ENCODE assay signal across 9 cellular contexts in genomic region chr5:169945831-169946261, GRCh38. TPM values are rescaled to one million over a fixed set of nuclear protein-coding genes. Genes with fewer than 3 reads are reported as not detected.
DNase-seq lines count a peak whose midpoint lies in the region; ATAC-seq and TF ChIP-seq lines count a peak whose summit lies in the region.
"Had no signal": no experiment of that assay in that cellular context is flagged by ENCODE, and none has a peak within 500 bp of the region (broad histone marks: within the 10 kb centered on the region; RNA-seq: fewer than 3 reads in every experiment).

No MANE protein-coding gene starts in this region.

- H3K9ac ChIP-seq in smooth muscle cell (ENCODE audit: low read depth), result no peak overlapping the region

- H3K27ac ChIP-seq in angular gyrus (ENCODE audit: low read depth, low read length) (peak overlapping the region; percentile 26), smooth muscle cell (ENCODE audit: low read depth) (peak overlapping the region; percentile 6)

- ATAC-seq in HG02884 (IDR thresholded peaks at IDR 0.05; ENCODE audit: unreplicated experiment), result no peak
- ATAC-seq: HCT116 had no signal

- no peaks in the 10 kb centered on the region for H3K9me3 ChIP-seq in smooth muscle cell (replicated peaks; ENCODE audit: low read depth)

- no peaks in the 10 kb centered on the region for H3F3A ChIP-seq in smooth muscle cell (ENCODE audit: low read depth)

- H3K27me3 ChIP-seq in smooth muscle cell (ENCODE audit: low read depth), result no peaks in the 10 kb centered on the region

- 47% methylated on average over 3 of the region's 3 CpGs for WGBS in smooth muscle cell (ENCODE audit: low lambda C conversion rate)

- DNase-seq in HFF-Myc (ENCODE audit: extremely low read depth, low read depth) (peak; percentile 59), hippocampal formation (lab: John Stamatoyannopoulos, UW) (peak; percentile 43 to 46), smooth muscle cell (lab: John Stamatoyannopoulos, UW; ENCODE audit: unreplicated experiment) (peak; percentile 21), HuH-7.5 (ENCODE audit: low spot score) (no peak), NCI-H748 (lab: John Stamatoyannopoulos, UW; ENCODE audit: unreplicated experiment) (no peak), RKO (ENCODE audit: low spot score) (no peak)

- no peaks in the 10 kb centered on the region for H3K79me2 ChIP-seq in smooth muscle cell (ENCODE audit: low read depth)

- H3K4me1 ChIP-seq in smooth muscle cell (ENCODE audit: low read depth), result peaks cover 8% of the 10 kb centered on the region

- TF ChIP-seq CTCF in HFF-Myc (IDR thresholded peaks at IDR 0.05; ENCODE audit: low read depth, low read length, missing control alignments), result no peak
- TF ChIP-seq CTCF in smooth muscle cell (IDR thresholded peaks at IDR 0.05; ENCODE audit: borderline replicate concordance, insufficient read depth, poor library complexity, severe bottlenecking), result no peak

- H3K4me2 ChIP-seq in smooth muscle cell, result no peak overlapping the region

- H3K4me3 ChIP-seq in HFF-Myc (replicated peaks; ENCODE audit: low read depth, low read length) (no peak overlapping the region), smooth muscle cell (no peak overlapping the region)

- peak overlapping the region; percentile 40 for H2AFZ ChIP-seq in smooth muscle cell (ENCODE audit: low read depth)

- H3K36me3 ChIP-seq in smooth muscle cell (ENCODE audit: low read depth), result no peaks in the 10 kb centered on the region

- H4K20me1 ChIP-seq in smooth muscle cell (ENCODE audit: low read depth), result no peaks in the 10 kb centered on the region

RNA-seq across cellular contexts. Expression of gene INSYN2B, which starts 34.4 kb away (rescaled TPM):
- total RNA-seq in smooth muscle cell, result 13.8 and 16.8 TPM in 2 replicates
- 1.8 and 2.7 TPM in 2 replicates for polyA plus RNA-seq in smooth muscle cell

Comparison
In these comparisons a context has a peak if more than half of its experiments do, and no peak if none do; other contexts are left out.
1. DNase-seq: peak in HFF-Myc (single experiment), hippocampal formation (2 of 2) and smooth muscle cell (single experiment); none in HuH-7.5 (single experiment), NCI-H748 (single experiment) and RKO (single experiment).